ENCODE assay signal across 1 cellular context in the genomic region with DNA sequence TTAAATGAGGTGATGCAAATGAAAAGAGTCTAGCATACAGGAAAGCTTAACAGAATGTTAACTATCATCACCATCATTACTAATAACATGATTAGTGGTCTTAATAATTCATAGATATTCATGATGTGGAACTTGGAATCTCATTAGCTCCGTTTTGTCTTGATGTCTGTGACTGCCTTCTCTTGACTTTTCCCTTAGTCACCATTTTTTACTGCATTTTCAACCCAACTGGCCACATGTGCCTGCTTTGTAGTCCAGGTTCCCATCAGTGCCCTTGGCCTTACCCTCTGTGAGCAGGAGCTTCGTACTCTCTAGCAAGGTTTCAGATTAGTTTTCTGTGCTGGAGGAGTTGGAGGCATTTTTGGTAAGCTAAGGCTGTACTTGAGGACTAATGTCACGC.
A peak's percentile ranks its signal among the peaks of the same experiment; 100 is the strongest.
TF ChIP-seq lines count a peak whose summit lies in the region.

No MANE protein-coding gene starts in this region.

TF ChIP-seq in HepG2, 621 proteins besides CTCF, POLR2A, EP300 and RAD21:
- TF ChIP-seq, protein P1, sequence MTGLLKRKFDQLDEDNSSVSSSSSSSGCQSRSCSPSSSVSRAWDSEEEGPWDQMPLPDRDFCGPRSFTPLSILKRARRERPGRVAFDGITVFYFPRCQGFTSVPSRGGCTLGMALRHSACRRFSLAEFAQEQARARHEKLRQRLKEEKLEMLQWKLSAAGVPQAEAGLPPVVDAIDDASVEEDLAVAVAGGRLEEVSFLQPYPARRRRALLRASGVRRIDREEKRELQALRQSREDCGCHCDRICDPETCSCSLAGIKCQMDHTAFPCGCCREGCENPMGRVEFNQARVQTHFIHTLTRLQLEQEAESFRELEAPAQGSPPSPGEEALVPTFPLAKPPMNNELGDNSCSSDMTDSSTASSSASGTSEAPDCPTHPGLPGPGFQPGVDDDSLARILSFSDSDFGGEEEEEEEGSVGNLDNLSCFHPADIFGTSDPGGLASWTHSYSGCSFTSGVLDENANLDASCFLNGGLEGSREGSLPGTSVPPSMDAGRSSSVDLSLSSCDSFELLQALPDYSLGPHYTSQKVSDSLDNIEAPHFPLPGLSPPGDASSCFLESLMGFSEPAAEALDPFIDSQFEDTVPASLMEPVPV (CRISPR knock-in tag; IDR thresholded peaks at IDR 0.05), result no peak
- TF ChIP-seq, protein P2, sequence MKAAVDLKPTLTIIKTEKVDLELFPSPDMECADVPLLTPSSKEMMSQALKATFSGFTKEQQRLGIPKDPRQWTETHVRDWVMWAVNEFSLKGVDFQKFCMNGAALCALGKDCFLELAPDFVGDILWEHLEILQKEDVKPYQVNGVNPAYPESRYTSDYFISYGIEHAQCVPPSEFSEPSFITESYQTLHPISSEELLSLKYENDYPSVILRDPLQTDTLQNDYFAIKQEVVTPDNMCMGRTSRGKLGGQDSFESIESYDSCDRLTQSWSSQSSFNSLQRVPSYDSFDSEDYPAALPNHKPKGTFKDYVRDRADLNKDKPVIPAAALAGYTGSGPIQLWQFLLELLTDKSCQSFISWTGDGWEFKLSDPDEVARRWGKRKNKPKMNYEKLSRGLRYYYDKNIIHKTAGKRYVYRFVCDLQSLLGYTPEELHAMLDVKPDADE (CRISPR knock-in tag; IDR thresholded peaks at IDR 0.05), result no peak
- TF ChIP-seq NRL (CRISPR knock-in tag; IDR thresholded peaks at IDR 0.05; ENCODE audit: borderline replicate concordance) (no peak), MAFK (conservative IDR thresholded peaks at IDR 0.05 in 1 of 2, IDR thresholded peaks at IDR 0.05 in 1 of 2; ENCODE audit: low read length in 2 of 2) (peak; percentile 41 to 50)
